Comparison of ENCODE assay signal across 8 cellular contexts in genomic region chr14:95535226-95536021, GRCh38. TPM values are rescaled to one million over a fixed set of nuclear protein-coding genes. Genes with fewer than 3 reads are reported as not detected.
DNase-seq lines count a peak whose midpoint lies in the region; ATAC-seq and TF ChIP-seq lines count a peak whose summit lies in the region.

No MANE protein-coding gene starts in this region.

- peak overlapping the region; percentile 95 for H3K4me2 ChIP-seq in OCI-LY7 (ENCODE audit: low read length)

- peak overlapping the region; percentile 35 for H3K27ac ChIP-seq in OCI-LY7 (ENCODE audit: low read depth, low read length, poor library complexity, severe bottlenecking)

- no peaks in the 10 kb centered on the region for H3K27me3 ChIP-seq in neuron (ENCODE audit: insufficient read depth, low read length)

- H2AFZ ChIP-seq in OCI-LY7 (ENCODE audit: low read length), result no peak overlapping the region
- H2AFZ ChIP-seq in neuron (ENCODE audit: low read depth, low read length), result no peak overlapping the region

- peaks cover 8% of the 10 kb centered on the region for H3K4me1 Mint-ChIP-seq in endothelial cell (ENCODE audit: unreplicated experiment)

- CTCF ChIA-PET in OCI-LY7 (lab: Charles Lee; ENCODE audit: unreplicated experiment), result no interaction called here

- peak overlapping the region; percentile 99 for H3K4me3 Mint-ChIP-seq in endothelial cell (ENCODE audit: unreplicated experiment)

- intact Hi-C loops in OCI-LY7 (cut with micrococcal nuclease; ENCODE audit: unreplicated experiment), result loop anchor here (2.0 to 10.0 kb wide), 2 partner anchors 93 to 969 kb away; partner anchors contain the start of gene PAPOLA

- H3K4me3 ChIP-seq in OCI-LY7 (ENCODE audit: low read depth, low read length, poor library complexity, severe bottlenecking) (peak overlapping the region; percentile 93), neuron (ENCODE audit: low read length) (peak overlapping the region; percentile 61)

- H3K9me2 ChIP-seq in OCI-LY7 (ENCODE audit: insufficient read depth, low read length), result no peaks in the 10 kb centered on the region

- TF ChIP-seq CTCF in OCI-LY7 (conservative IDR thresholded peaks at IDR 0.05; ENCODE audit: low read length), result no peak
- no peak for TF ChIP-seq CTCF in endothelial cell (IDR thresholded peaks at IDR 0.05; ENCODE audit: unreplicated experiment)

- H3K9me3 Mint-ChIP-seq in endothelial cell (ENCODE audit: unreplicated experiment), result no peaks in the 10 kb centered on the region

- H3K79me2 ChIP-seq in OCI-LY7 (ENCODE audit: insufficient read depth, low read depth, low read length), result peaks cover 91% of the 10 kb centered on the region

- H3K9me3 ChIP-seq in OCI-LY7 (ENCODE audit: low read length) (no peaks in the 10 kb centered on the region), neuron (ENCODE audit: low read length) (no peaks in the 10 kb centered on the region)

- ATAC-seq in GM21526 (IDR thresholded peaks at IDR 0.05; ENCODE audit: low FRiP score, unreplicated experiment) (peak; percentile 1), GM18502 (IDR thresholded peaks at IDR 0.05; ENCODE audit: poor library complexity, unreplicated experiment) (no peak)

- H3K36me3 ChIP-seq in OCI-LY7 (ENCODE audit: insufficient read depth, low read length) (peaks cover 30% of the 10 kb centered on the region), neuron (ENCODE audit: insufficient read depth, low read length) (no peaks in the 10 kb centered on the region)

- POLR2A ChIA-PET in OCI-LY7 (lab: Charles Lee), result interaction anchor here (1.0 to 2.4 kb wide), 3 partner anchors 11 to 164 kb away, joined by 3 to 10 read pairs (median 3); no protein-coding TSS in a partner anchor

- DNase-seq in COR-L47 (lab: John Stamatoyannopoulos, UW) (peak; percentile 20), OCI-LY7 (ENCODE audit: low spot score) (peak; percentile 40), endothelial cell (ENCODE audit: low spot score) (peak; percentile 50), NCI-H345 treated with DMSO at 0.1 percent for 48 hours (lab: John Stamatoyannopoulos, UW; ENCODE audit: unreplicated experiment) (no peak), NCI-H2081 (lab: John Stamatoyannopoulos, UW) (no peak)

- peaks cover 3% of the 10 kb centered on the region for H3K36me3 Mint-ChIP-seq in endothelial cell (ENCODE audit: low read depth, unreplicated experiment)

- H4K20me1 ChIP-seq in OCI-LY7 (ENCODE audit: insufficient read depth, low read length), result peaks cover 41% of the 10 kb centered on the region

- H3K27ac Mint-ChIP-seq in endothelial cell (ENCODE audit: unreplicated experiment), result peak overlapping the region; percentile 92

- H3K27me3 Mint-ChIP-seq in endothelial cell (ENCODE audit: unreplicated experiment), result peaks cover 5% of the 10 kb centered on the region

- H3K4me1 ChIP-seq in OCI-LY7 (ENCODE audit: insufficient read depth, low read length, poor library complexity, severe bottlenecking), result peaks cover 46% of the 10 kb centered on the region
- H3K4me1 ChIP-seq in neuron (ENCODE audit: insufficient read depth, low read length), result peaks cover 47% of the 10 kb centered on the region

- no TSS peak for BruUV-seq in OCI-LY7 (replicated peaks; lab: Mats Ljungman, UMichigan)

RNA-seq across cellular contexts. Expression of gene GLRX5, which starts 0.6 kb away (rescaled TPM):
- total RNA-seq in OCI-LY7 (2014; rRNA removed; shearing (Covaris generic)), result 59.6 and 68.2 TPM in 2 replicates
- total RNA-seq in OCI-LY7 (2022), result 78.4 and 82.6 TPM in 2 replicates
- total RNA-seq in endothelial cell (ENCODE audit: unreplicated experiment), result 40.3 TPM

RNA-seq across cellular contexts. Expression of gene SYNE3, which starts 19.0 kb away (rescaled TPM):
- 0.26 and 0.60 TPM in 2 replicates for total RNA-seq in OCI-LY7 (2014; rRNA removed; shearing (Covaris generic))
- total RNA-seq in OCI-LY7 (2022) (4.1 and 4.5 TPM in 2 replicates), endothelial cell (ENCODE audit: unreplicated experiment) (0.62 TPM)

Comparison
In these comparisons a context has a peak if more than half of its experiments do, and no peak if none do; other contexts are left out.
1. DNase-seq: peak in COR-L47 (single experiment), OCI-LY7 (single experiment) and endothelial cell (single experiment); none in NCI-H345 treated with DMSO at 0.1 percent for 48 hours (single experiment) and NCI-H2081 (0 of 2).